In genomic region chr3:48519244-48519643, GRCh38 we compare ENCODE assay signal across 19 cellular contexts. TPM values are rescaled to one million over a fixed set of nuclear protein-coding genes. Genes with fewer than 3 reads are reported as not detected.
DNase-seq lines count a peak whose midpoint lies in the region; ATAC-seq, FAIRE-seq and TF ChIP-seq lines count a peak whose summit lies in the region.
"Had no signal": no experiment of that assay in that cellular context is flagged by ENCODE, and none has a peak within 500 bp of the region (broad histone marks: within the 10 kb centered on the region; RNA-seq: fewer than 3 reads in every experiment).

No MANE protein-coding gene starts in this region.

- peaks cover 8% of the 10 kb centered on the region for H3K36me3 Mint-ChIP-seq in T-helper 1 cell treated with Interleukin-12 subunit alpha and Interleukin-12 subunit beta and Interleukin-4 antibody, amounts not matched to agents 30 μg/mL and 1 μg/mL, for 36 hours (ENCODE audit: low read depth)
- H3K36me3 Mint-ChIP-seq in immature natural killer cell: no peaks in the 10 kb centered on the region

- TF ChIP-seq POLR2A in HepG2 (IDR thresholded peaks at IDR 0.05; ENCODE audit: insufficient read depth in 1 of 2, low read depth in 2 of 2, low read length in 2 of 2) (no peak), right lobe of liver (IDR thresholded peaks at IDR 0.05) (no peak)

- no peak overlapping the region for H3K4me3 ChIP-seq in HepG2 (replicated peaks in 1 of 3; ENCODE audit: insufficient read depth in 1 of 3, low read depth in 2 of 3, low read length in 3 of 3)
- no peak overlapping the region for H3K4me3 ChIP-seq in right lobe of liver
- H3K4me3 ChIP-seq in colonic mucosa: no peak overlapping the region
- H3K4me3 ChIP-seq: GM12878, SK-N-MC had no signal

- no peak overlapping the region for H2AFZ ChIP-seq in HepG2 (ENCODE audit: low read length)

- no peak for TF ChIP-seq CTCF in HepG2 (CRISPR knock-in tag; IDR thresholded peaks at IDR 0.05)
- TF ChIP-seq CTCF in right lobe of liver (IDR thresholded peaks at IDR 0.05): no peak
- no peak for TF ChIP-seq CTCF in colonic mucosa (IDR thresholded peaks at IDR 0.05)

- TF ChIP-seq EP300 in HepG2 (IDR thresholded peaks at IDR 0.05; ENCODE audit: low read depth in 2 of 2, low read length in 2 of 2) (no peak), HepG2 (CRISPR knock-in tag; IDR thresholded peaks at IDR 0.05; ENCODE audit: borderline replicate concordance) (no peak)

- H3K27me3 ChIP-seq in HepG2 (ENCODE audit: control insufficient read depth in 1 of 2, insufficient read depth in 2 of 2, low read length in 2 of 2): no peaks in the 10 kb centered on the region
- H3K27me3 ChIP-seq in right lobe of liver: no peaks in the 10 kb centered on the region
- no peaks in the 10 kb centered on the region for H3K27me3 ChIP-seq in colonic mucosa

- POLR2A ChIA-PET in HepG2 (lab: Yijun Ruan, JAX): no interaction called here

- no TSS peak for BruUV-seq in HepG2 (replicated peaks; lab: Mats Ljungman, UMichigan)

- FAIRE-seq in HepG2 (lab: Jason Lieb, UNC): no peak
- FAIRE-seq: GM12878 had no signal

- H3K27me3 Mint-ChIP-seq in T-helper 1 cell treated with Interleukin-12 subunit alpha and Interleukin-12 subunit beta and Interleukin-4 antibody, amounts not matched to agents 30 μg/mL and 1 μg/mL, for 36 hours (ENCODE audit: low read depth): no peaks in the 10 kb centered on the region
- peaks cover 0 to 1% (median 0%) of the 10 kb centered on the region in 3 donors for H3K27me3 Mint-ChIP-seq in immature natural killer cell (ENCODE audit: low read depth in 3 of 3)

- no peak for TF ChIP-seq RAD21 in HepG2 (CRISPR knock-in tag; IDR thresholded peaks at IDR 0.05)

- no peak overlapping the region for H3K9ac ChIP-seq in HepG2 (ENCODE audit: insufficient read depth, low read depth, low read length)
- no peak overlapping the region for H3K9ac ChIP-seq in colonic mucosa (ENCODE audit: low read depth in 2 of 2, low read length in 2 of 2)

- no peak overlapping the region for H3K4me3 Mint-ChIP-seq in T-helper 1 cell treated with Interleukin-12 subunit alpha and Interleukin-12 subunit beta and Interleukin-4 antibody, amounts not matched to agents 30 μg/mL and 1 μg/mL, for 36 hours
- peak overlapping the region; percentile 53 to 79 (median 75) for H3K4me3 Mint-ChIP-seq in immature natural killer cell

- in situ Hi-C loops in HepG2 (cut with HindIII; ENCODE audit: extremely low pct_ligation_motif_present, low pct_unique_long_range_greater_than_20kb): no loop called here

- H3K36me3 ChIP-seq in HepG2 (replicated peaks in 1 of 2; ENCODE audit: control insufficient read depth in 1 of 2, insufficient read depth in 2 of 2, low read length in 2 of 2): peaks cover 12 to 33% of the 10 kb centered on the region in 2 experiments
- H3K36me3 ChIP-seq in right lobe of liver: no peaks in the 10 kb centered on the region
- no peaks in the 10 kb centered on the region for H3K36me3 ChIP-seq in colonic mucosa

- WGBS in HepG2 (ENCODE audit: low lambda C conversion rate): 98% methylated on average over 6 of the region's 9 CpGs
- no CpG with 5 or more reads among the region's 9 CpGs for WGBS in right lobe of liver (ENCODE audit: insufficient coverage, low coverage, low lambda C conversion rate, missing lambda C conversion rate)

- peak overlapping the region; percentile 52 for H3K27ac Mint-ChIP-seq in T-helper 1 cell treated with Interleukin-12 subunit alpha and Interleukin-12 subunit beta and Interleukin-4 antibody, amounts not matched to agents 30 μg/mL and 1 μg/mL, for 36 hours
- H3K27ac Mint-ChIP-seq in immature natural killer cell: peak overlapping the region; percentile 53 to 80 (median 76)

- no peak overlapping the region for H3K4me2 ChIP-seq in HepG2 (ENCODE audit: low read depth, low read length)

- CTCF ChIA-PET in HepG2 (lab: Yijun Ruan, JAX; ENCODE audit: low intra/inter-chr PET ratio, low total read pairs): no interaction called here

- DNase-seq in T-helper 1 cell (no peak), HepG2 (ENCODE audit: low spot score) (no peak), right lobe of liver (no peak), immature natural killer cell (peak; percentile 33 to 42 (median 35)), colonic mucosa (no peak), NCI-H1436 (lab: John Stamatoyannopoulos, UW) (no peak)
- DNase-seq in stimulated activated CD4-positive, alpha-beta T cell treated with anti-CD3 and anti-CD28 coated beads, Interleukin-15, amount 100 ng/mL, for 24 hours: no peak
- DNase-seq: Calu3, HCEC 1CT, KBM-7, NCI-H1092, NCI-H1694, NCI-H345, NCI-H69 had no signal

- H3K79me2 ChIP-seq in HepG2 (ENCODE audit: insufficient read depth, low read length): no peaks in the 10 kb centered on the region

- intact Hi-C loops in HepG2 (cut with micrococcal nuclease; ENCODE audit: unreplicated experiment): no loop called here
- intact Hi-C loops in right lobe of liver (cut with DNase I): no loop called here
- intact Hi-C loops in colonic mucosa (cut with DNase I): no loop called here

- no peak overlapping the region for H3K27ac ChIP-seq in HepG2 (ENCODE audit: extremely low read length, insufficient read depth, low read length)
- no peak overlapping the region for H3K27ac ChIP-seq in right lobe of liver
- H3K27ac ChIP-seq in colonic mucosa: no peak overlapping the region
- H3K27ac ChIP-seq: 22Rv1, C4-2B, SK-N-MC had no signal

- no peaks in the 10 kb centered on the region for H4K20me1 ChIP-seq in HepG2 (ENCODE audit: insufficient read depth, low read length)

- no peak for ATAC-seq in HepG2
- no peak for ATAC-seq in right lobe of liver
- ATAC-seq: GM12878 had no signal

- H3K9me3 ChIP-seq in HepG2 (ENCODE audit: low read length) (no peaks in the 10 kb centered on the region), right lobe of liver (no peaks in the 10 kb centered on the region), colonic mucosa (no peaks in the 10 kb centered on the region)

- no peaks in the 10 kb centered on the region for H3K4me1 ChIP-seq in HepG2 (ENCODE audit: insufficient read depth, low read length)
- no peaks in the 10 kb centered on the region for H3K4me1 ChIP-seq in right lobe of liver
- H3K4me1 ChIP-seq in colonic mucosa: no peaks in the 10 kb centered on the region

- peaks cover 52% of the 10 kb centered on the region for H3K4me1 Mint-ChIP-seq in T-helper 1 cell treated with Interleukin-12 subunit alpha and Interleukin-12 subunit beta and Interleukin-4 antibody, amounts not matched to agents 30 μg/mL and 1 μg/mL, for 36 hours (ENCODE audit: low read depth)
- H3K4me1 Mint-ChIP-seq in immature natural killer cell: peaks cover 26 to 27% of the 10 kb centered on the region in 2 donors

- no peaks in the 10 kb centered on the region for H3K9me3 Mint-ChIP-seq in T-helper 1 cell treated with Interleukin-12 subunit alpha and Interleukin-12 subunit beta and Interleukin-4 antibody, amounts not matched to agents 30 μg/mL and 1 μg/mL, for 36 hours
- no peaks in the 10 kb centered on the region for H3K9me3 Mint-ChIP-seq in immature natural killer cell

RNA-seq across cellular contexts. Expression of gene SHISA5, which starts 15.3 kb away (rescaled TPM):
- total RNA-seq in HepG2 (2016; rRNA removed; fragmentation: Illumina TruSeq; extraction: Trizol) (74.3 and 91.4 TPM in 2 replicates), right lobe of liver (100 to 1,000 TPM in 4 of 6 experiments, 10 to 100 TPM in 2; 76.3 to 118 (median 101) TPM), colonic mucosa (100 to 1,000 TPM; 115 to 123 TPM)
- total RNA-seq in HepG2 (2016; cell fraction: cytosol; rRNA removed; fragmentation: Illumina TruSeq; extraction: Trizol; ENCODE audit: low read depth): 90.2 and 104 TPM in 2 replicates
- 67.1 and 95.9 TPM in 2 replicates for total RNA-seq in HepG2 (2016; cell fraction: insoluble cytoplasmic fraction; rRNA removed; fragmentation: Illumina TruSeq; extraction: Trizol)
- total RNA-seq in HepG2 (2016; cell fraction: membrane; rRNA removed; fragmentation: Illumina TruSeq; extraction: Trizol): 162 and 190 TPM in 2 replicates
- total RNA-seq in HepG2 (2016; cell fraction: nucleus; rRNA removed; fragmentation: Illumina TruSeq; extraction: Trizol): 45.3 and 51.5 TPM in 2 replicates
- polyA plus RNA-seq in HepG2 (2011; rRNA removed) (75.8 and 83.0 TPM in 2 replicates), immature natural killer cell (100 to 1,000 TPM; 351 to 618 (median 505) TPM)
- polyA plus RNA-seq in HepG2 (2011; cell fraction: cytosol; rRNA removed): 82.9 and 103 TPM in 2 replicates
- polyA plus RNA-seq in HepG2 (2011; cell fraction: nucleus; rRNA removed): 54.8 and 59.4 TPM in 2 replicates
- 68.4 and 68.8 TPM in 2 replicates for polyA plus RNA-seq in HepG2 (2012)
- 116 and 135 TPM in 2 replicates for polyA plus RNA-seq in HepG2 (2016; cell fraction: cytosol; fragmentation: Illumina TruSeq; extraction: Trizol; ENCODE audit: low read depth)
- polyA plus RNA-seq in HepG2 (2016; cell fraction: insoluble cytoplasmic fraction; fragmentation: Illumina TruSeq; extraction: Trizol; ENCODE audit: low read depth): 71.7 and 96.4 TPM in 2 replicates
- polyA plus RNA-seq in HepG2 (2016; cell fraction: membrane; fragmentation: Illumina TruSeq; extraction: Trizol; ENCODE audit: low read depth): 203 and 209 TPM in 2 replicates
- polyA plus RNA-seq in HepG2 (2016; cell fraction: nucleus; fragmentation: Illumina TruSeq; extraction: Trizol; ENCODE audit: insufficient read depth, low read depth): 89.8 and 103 TPM in 2 replicates
- polyA minus RNA-seq in HepG2 (2011; rRNA and poly(A)+ RNA removed; ENCODE audit: low replicate concordance): 147 and 175 TPM in 2 replicates
- polyA minus RNA-seq in HepG2 (2011; cell fraction: cytosol; rRNA and poly(A)+ RNA removed): 34.9 and 49.9 TPM in 2 replicates
- 11.2 and 15.8 TPM in 2 replicates for polyA minus RNA-seq in HepG2 (2011; cell fraction: nucleus; rRNA and poly(A)+ RNA removed)

RNA-seq across cellular contexts. Expression of gene PFKFB4, which starts 37.4 kb away (rescaled TPM):
- total RNA-seq in HepG2 (2016; rRNA removed; fragmentation: Illumina TruSeq; extraction: Trizol) (6.4 and 7.1 TPM in 2 replicates), right lobe of liver (10 to 100 TPM in 1 of 6 experiments, 1 to 10 TPM in 4, under 1 TPM in 1; 0.59 to 10.8 (median 1.4) TPM), colonic mucosa (10 to 100 TPM in 1 of 2 donors, 1 to 10 TPM in 1; 8.1 to 51.0 TPM)
- 2.1 and 2.6 TPM in 2 replicates for total RNA-seq in HepG2 (2016; cell fraction: cytosol; rRNA removed; fragmentation: Illumina TruSeq; extraction: Trizol; ENCODE audit: low read depth)
- total RNA-seq in HepG2 (2016; cell fraction: insoluble cytoplasmic fraction; rRNA removed; fragmentation: Illumina TruSeq; extraction: Trizol): 6.7 and 7.5 TPM in 2 replicates
- 3.4 and 3.7 TPM in 2 replicates for total RNA-seq in HepG2 (2016; cell fraction: membrane; rRNA removed; fragmentation: Illumina TruSeq; extraction: Trizol)
- total RNA-seq in HepG2 (2016; cell fraction: nucleus; rRNA removed; fragmentation: Illumina TruSeq; extraction: Trizol): 5.4 and 8.1 TPM in 2 replicates
- polyA plus RNA-seq in HepG2 (2011; rRNA removed) (103 and 122 TPM in 2 replicates), immature natural killer cell (under 1 TPM in 2 of 3 donors, not detected in 1; 0.17 to 0.78 TPM)
- polyA plus RNA-seq in HepG2 (2011; cell fraction: cytosol; rRNA removed): 80.3 and 95.3 TPM in 2 replicates
- polyA plus RNA-seq in HepG2 (2011; cell fraction: nucleus; rRNA removed): 274 and 322 TPM in 2 replicates
- polyA plus RNA-seq in HepG2 (2012): 46.3 and 53.1 TPM in 2 replicates
- 0.64 and 0.77 TPM in 2 replicates for polyA plus RNA-seq in HepG2 (2016; cell fraction: cytosol; fragmentation: Illumina TruSeq; extraction: Trizol; ENCODE audit: low read depth)
- 4.4 and 4.7 TPM in 2 replicates for polyA plus RNA-seq in HepG2 (2016; cell fraction: insoluble cytoplasmic fraction; fragmentation: Illumina TruSeq; extraction: Trizol; ENCODE audit: low read depth)
- 1.8 and 2.0 TPM in 2 replicates for polyA plus RNA-seq in HepG2 (2016; cell fraction: membrane; fragmentation: Illumina TruSeq; extraction: Trizol; ENCODE audit: low read depth)
- polyA plus RNA-seq in HepG2 (2016; cell fraction: nucleus; fragmentation: Illumina TruSeq; extraction: Trizol; ENCODE audit: insufficient read depth, low read depth): 11.6 and 13.1 TPM in 2 replicates
- polyA minus RNA-seq in HepG2 (2011; rRNA and poly(A)+ RNA removed; ENCODE audit: low replicate concordance): 5.2 and 195 TPM in 2 replicates
- polyA minus RNA-seq in HepG2 (2011; cell fraction: cytosol; rRNA and poly(A)+ RNA removed): 52.8 and 55.0 TPM in 2 replicates
- 111 and 115 TPM in 2 replicates for polyA minus RNA-seq in HepG2 (2011; cell fraction: nucleus; rRNA and poly(A)+ RNA removed)

RNA-seq across cellular contexts. Expression of gene UCN2, which starts 44.3 kb away (rescaled TPM):
- total RNA-seq in HepG2 (2016; rRNA removed; fragmentation: Illumina TruSeq; extraction: Trizol): 0.07 and 0.13 TPM in 2 replicates
- not detected in 2 replicates for total RNA-seq in HepG2 (2016; cell fraction: cytosol; rRNA removed; fragmentation: Illumina TruSeq; extraction: Trizol; ENCODE audit: low read depth)
- 0.11 TPM in 1 of 2 replicates, not detected in the other for total RNA-seq in HepG2 (2016; cell fraction: insoluble cytoplasmic fraction; rRNA removed; fragmentation: Illumina TruSeq; extraction: Trizol)
- total RNA-seq in HepG2 (2016; cell fraction: membrane; rRNA removed; fragmentation: Illumina TruSeq; extraction: Trizol): 0.10 TPM in 1 of 2 replicates, not detected in the other
- 0.31 and 0.43 TPM in 2 replicates for total RNA-seq in HepG2 (2016; cell fraction: nucleus; rRNA removed; fragmentation: Illumina TruSeq; extraction: Trizol)
- 1.5 and 2.3 TPM in 2 replicates for polyA plus RNA-seq in HepG2 (2011; rRNA removed)
- 0.71 and 0.87 TPM in 2 replicates for polyA plus RNA-seq in HepG2 (2011; cell fraction: cytosol; rRNA removed)
- 21.5 and 24.3 TPM in 2 replicates for polyA plus RNA-seq in HepG2 (2011; cell fraction: nucleus; rRNA removed)
- polyA plus RNA-seq in HepG2 (2012): 0.99 and 2.0 TPM in 2 replicates
- polyA plus RNA-seq in HepG2 (2016; cell fraction: cytosol; fragmentation: Illumina TruSeq; extraction: Trizol; ENCODE audit: low read depth): 0.09 TPM in 1 of 2 replicates, not detected in the other
- not detected in 2 replicates for polyA plus RNA-seq in HepG2 (2016; cell fraction: insoluble cytoplasmic fraction; fragmentation: Illumina TruSeq; extraction: Trizol; ENCODE audit: low read depth)
- polyA plus RNA-seq in HepG2 (2016; cell fraction: membrane; fragmentation: Illumina TruSeq; extraction: Trizol; ENCODE audit: low read depth): not detected in 2 replicates
- polyA plus RNA-seq in HepG2 (2016; cell fraction: nucleus; fragmentation: Illumina TruSeq; extraction: Trizol; ENCODE audit: insufficient read depth, low read depth): 0.70 and 1.8 TPM in 2 replicates
- 1.2 and 2.9 TPM in 2 replicates for polyA minus RNA-seq in HepG2 (2011; rRNA and poly(A)+ RNA removed; ENCODE audit: low replicate concordance)
- not detected in 2 replicates for polyA minus RNA-seq in HepG2 (2011; cell fraction: cytosol; rRNA and poly(A)+ RNA removed)
- 2.1 and 2.2 TPM in 2 replicates for polyA minus RNA-seq in HepG2 (2011; cell fraction: nucleus; rRNA and poly(A)+ RNA removed)
- total RNA-seq in right lobe of liver: not detected
- polyA plus RNA-seq in immature natural killer cell: not detected
- not detected for total RNA-seq in colonic mucosa
- total RNA-seq: GM12878 had no signal

Comparison
In these comparisons a context has a peak if more than half of its experiments do, and no peak if none do; other contexts are left out.
1. DNase-seq: peak in immature natural killer cell (3 of 3); none in T-helper 1 cell (0 of 5), HepG2 (single experiment), right lobe of liver (0 of 3), stimulated activated CD4-positive, alpha-beta T cell treated with anti-CD3 and anti-CD28 coated beads, Interleukin-15, amount 100 ng/mL, for 24 hours (single experiment), colonic mucosa (single experiment) and NCI-H1436 (single experiment).